Comparison of ENCODE assay signal across 1 cellular context in genomic region chr6:55100729-55101128, GRCh38.
TF ChIP-seq lines count a peak whose summit lies in the region.

No MANE protein-coding gene starts in this region.

TF ChIP-seq in GM23338, 12 proteins besides CTCF, POLR2A, EP300 and RAD21 (continued from another document):
- TF ChIP-seq REST (IDR thresholded peaks at IDR 0.05; ENCODE audit: unreplicated experiment) = no peak
